Comparison of ENCODE assay signal across 8 cellular contexts in genomic region chr4:25863347-25863784, GRCh38. TPM values are rescaled to one million over a fixed set of nuclear protein-coding genes. Genes with fewer than 3 reads are reported as not detected.
DNase-seq lines count a peak whose midpoint lies in the region; ATAC-seq and TF ChIP-seq lines count a peak whose summit lies in the region.

No MANE protein-coding gene starts in this region.

- H3K36me3 ChIP-seq in colonic mucosa: no peaks in the 10 kb centered on the region

- DNase-seq in ELF-1 (ENCODE audit: low read depth, low spot score): peak; percentile 49
- peak; percentile 47 for DNase-seq in NCI-H774 (lab: John Stamatoyannopoulos, UW)
- DNase-seq in colonic mucosa: peak; percentile 93
- DNase-seq in mesothelial cell of epicardium (ENCODE audit: low spot score in 2 of 2, unreplicated experiment in 2 of 2): no peak
- DNase-seq in sciatic nerve (ENCODE audit: low spot score): no peak

- H3K4me1 Mint-ChIP-seq in mesothelial cell of epicardium: peaks cover 26% of the 10 kb centered on the region

- H3K4me3 Mint-ChIP-seq in mesothelial cell of epicardium: peak overlapping the region; percentile 70

- peak overlapping the region; percentile 41 for H3K4me3 ChIP-seq in colonic mucosa

- no peak overlapping the region for H3K27ac Mint-ChIP-seq in mesothelial cell of epicardium

- TF ChIP-seq CTCF in colonic mucosa (IDR thresholded peaks at IDR 0.05) (peak; percentile 37), mesothelial cell of epicardium (IDR thresholded peaks at IDR 0.05; ENCODE audit: unreplicated experiment) (no peak)

- no peaks in the 10 kb centered on the region for H3K27me3 ChIP-seq in colonic mucosa

- H3K9me3 Mint-ChIP-seq in mesothelial cell of epicardium: no peaks in the 10 kb centered on the region

- ATAC-seq in sciatic nerve (no peak), GM21528 (IDR thresholded peaks at IDR 0.05; ENCODE audit: low FRiP score, unreplicated experiment) (no peak), esophagus mucosa (no peak), HG03159 (IDR thresholded peaks at IDR 0.05; ENCODE audit: unreplicated experiment) (no peak)

- no peaks in the 10 kb centered on the region for H3K9me3 ChIP-seq in colonic mucosa

- no peaks in the 10 kb centered on the region for H3K36me3 Mint-ChIP-seq in mesothelial cell of epicardium

- intact Hi-C loops in colonic mucosa (cut with DNase I): loop anchor here (10.0 kb wide), 1 partner anchor 51 kb away; the partner anchor contains the start of gene SMIM20
- intact Hi-C loops in sciatic nerve (cut with DNase I): no loop called here

- peak overlapping the region; percentile 72 to 75 for H3K9ac ChIP-seq in colonic mucosa (ENCODE audit: low read depth in 2 of 2, low read length in 2 of 2)

- peaks cover 39% of the 10 kb centered on the region for H3K27me3 Mint-ChIP-seq in mesothelial cell of epicardium (ENCODE audit: low read depth)

- H3K27ac ChIP-seq in colonic mucosa: peak overlapping the region; percentile 73

- H3K4me1 ChIP-seq in colonic mucosa: peaks cover 10% of the 10 kb centered on the region

RNA-seq across cellular contexts. Expression of gene SEL1L3, which starts 0.6 kb away (rescaled TPM):
- total RNA-seq in colonic mucosa (10 to 100 TPM; 88.4 to 96.2 TPM), mesothelial cell of epicardium (13.8 to 14.4 TPM (median 14.3 TPM) in 3 replicates), sciatic nerve (17.1 TPM), esophagus mucosa (8.5 TPM)

RNA-seq across cellular contexts. Expression of gene SMIM20, which starts 50.7 kb away (rescaled TPM):
- total RNA-seq in colonic mucosa (10 to 100 TPM; 36.5 to 37.4 TPM), mesothelial cell of epicardium (29.7 to 31.5 TPM (median 30.0 TPM) in 3 replicates), sciatic nerve (22.7 TPM), esophagus mucosa (14.8 TPM)

Comparison
In these comparisons a context has a peak if more than half of its experiments do, and no peak if none do; other contexts are left out.
1. DNase-seq: peak in ELF-1 (single experiment), NCI-H774 (single experiment) and colonic mucosa (single experiment); none in mesothelial cell of epicardium (0 of 2) and sciatic nerve (single experiment).